1 cellular context compared by ENCODE assay signal in the genomic region with DNA sequence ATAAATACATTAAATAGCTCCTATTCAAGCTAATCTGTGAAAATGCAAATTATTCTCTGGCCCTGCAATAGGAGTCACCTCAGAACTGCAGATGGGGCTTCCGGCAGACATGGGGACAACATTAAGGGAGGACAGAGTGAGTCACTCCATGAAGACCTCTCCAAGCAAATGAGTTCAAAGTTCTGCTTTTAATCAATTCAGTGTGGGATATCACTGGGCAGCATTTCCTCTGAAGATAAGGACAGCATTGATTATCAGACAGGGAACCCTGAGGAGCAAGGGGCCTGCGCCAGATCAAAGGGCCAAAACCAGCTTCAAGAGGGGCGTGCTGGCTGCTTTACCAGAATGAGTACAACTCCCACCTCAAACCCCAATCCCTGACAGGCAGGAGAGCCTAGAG.
TF ChIP-seq lines count a peak whose summit lies in the region.

No MANE protein-coding gene starts in this region.

TF ChIP-seq in HepG2, 621 proteins besides CTCF, POLR2A, EP300 and RAD21 (continued from another document and continues in another):
- TF ChIP-seq, protein P1, sequence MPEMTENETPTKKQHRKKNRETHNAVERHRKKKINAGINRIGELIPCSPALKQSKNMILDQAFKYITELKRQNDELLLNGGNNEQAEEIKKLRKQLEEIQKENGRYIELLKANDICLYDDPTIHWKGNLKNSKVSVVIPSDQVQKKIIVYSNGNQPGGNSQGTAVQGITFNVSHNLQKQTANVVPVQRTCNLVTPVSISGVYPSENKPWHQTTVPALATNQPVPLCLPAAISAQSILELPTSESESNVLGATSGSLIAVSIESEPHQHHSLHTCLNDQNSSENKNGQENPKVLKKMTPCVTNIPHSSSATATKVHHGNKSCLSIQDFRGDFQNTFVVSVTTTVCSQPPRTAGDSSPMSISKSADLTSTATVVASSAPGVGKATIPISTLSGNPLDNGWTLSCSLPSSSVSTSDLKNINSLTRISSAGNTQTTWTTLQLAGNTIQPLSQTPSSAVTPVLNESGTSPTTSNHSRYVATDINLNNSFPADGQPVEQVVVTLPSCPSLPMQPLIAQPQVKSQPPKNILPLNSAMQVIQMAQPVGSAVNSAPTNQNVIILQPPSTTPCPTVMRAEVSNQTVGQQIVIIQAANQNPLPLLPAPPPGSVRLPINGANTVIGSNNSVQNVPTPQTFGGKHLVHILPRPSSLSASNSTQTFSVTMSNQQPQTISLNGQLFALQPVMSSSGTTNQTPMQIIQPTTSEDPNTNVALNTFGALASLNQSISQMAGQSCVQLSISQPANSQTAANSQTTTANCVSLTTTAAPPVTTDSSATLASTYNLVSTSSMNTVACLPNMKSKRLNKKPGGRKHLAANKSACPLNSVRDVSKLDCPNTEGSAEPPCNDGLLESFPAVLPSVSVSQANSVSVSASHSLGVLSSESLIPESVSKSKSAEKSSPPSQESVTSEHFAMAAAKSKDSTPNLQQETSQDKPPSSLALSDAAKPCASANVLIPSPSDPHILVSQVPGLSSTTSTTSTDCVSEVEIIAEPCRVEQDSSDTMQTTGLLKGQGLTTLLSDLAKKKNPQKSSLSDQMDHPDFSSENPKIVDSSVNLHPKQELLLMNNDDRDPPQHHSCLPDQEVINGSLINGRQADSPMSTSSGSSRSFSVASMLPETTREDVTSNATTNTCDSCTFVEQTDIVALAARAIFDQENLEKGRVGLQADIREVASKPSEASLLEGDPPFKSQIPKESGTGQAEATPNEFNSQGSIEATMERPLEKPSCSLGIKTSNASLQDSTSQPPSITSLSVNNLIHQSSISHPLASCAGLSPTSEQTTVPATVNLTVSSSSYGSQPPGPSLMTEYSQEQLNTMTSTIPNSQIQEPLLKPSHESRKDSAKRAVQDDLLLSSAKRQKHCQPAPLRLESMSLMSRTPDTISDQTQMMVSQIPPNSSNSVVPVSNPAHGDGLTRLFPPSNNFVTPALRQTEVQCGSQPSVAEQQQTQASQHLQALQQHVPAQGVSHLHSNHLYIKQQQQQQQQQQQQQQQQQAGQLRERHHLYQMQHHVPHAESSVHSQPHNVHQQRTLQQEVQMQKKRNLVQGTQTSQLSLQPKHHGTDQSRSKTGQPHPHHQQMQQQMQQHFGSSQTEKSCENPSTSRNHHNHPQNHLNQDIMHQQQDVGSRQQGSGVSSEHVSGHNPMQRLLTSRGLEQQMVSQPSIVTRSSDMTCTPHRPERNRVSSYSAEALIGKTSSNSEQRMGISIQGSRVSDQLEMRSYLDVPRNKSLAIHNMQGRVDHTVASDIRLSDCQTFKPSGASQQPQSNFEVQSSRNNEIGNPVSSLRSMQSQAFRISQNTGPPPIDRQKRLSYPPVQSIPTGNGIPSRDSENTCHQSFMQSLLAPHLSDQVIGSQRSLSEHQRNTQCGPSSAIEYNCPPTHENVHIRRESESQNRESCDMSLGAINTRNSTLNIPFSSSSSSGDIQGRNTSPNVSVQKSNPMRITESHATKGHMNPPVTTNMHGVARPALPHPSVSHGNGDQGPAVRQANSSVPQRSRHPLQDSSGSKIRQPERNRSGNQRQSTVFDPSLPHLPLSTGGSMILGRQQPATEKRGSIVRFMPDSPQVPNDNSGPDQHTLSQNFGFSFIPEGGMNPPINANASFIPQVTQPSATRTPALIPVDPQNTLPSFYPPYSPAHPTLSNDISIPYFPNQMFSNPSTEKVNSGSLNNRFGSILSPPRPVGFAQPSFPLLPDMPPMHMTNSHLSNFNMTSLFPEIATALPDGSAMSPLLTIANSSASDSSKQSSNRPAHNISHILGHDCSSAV (CRISPR knock-in tag; IDR thresholded peaks at IDR 0.05; ENCODE audit: borderline replicate concordance), result no peak
- TF ChIP-seq SMYD3 (CRISPR knock-in tag; IDR thresholded peaks at IDR 0.05) (no peak), ZNF746 (CRISPR knock-in tag; IDR thresholded peaks at IDR 0.05) (no peak), GABPB1 (CRISPR knock-in tag; IDR thresholded peaks at IDR 0.05) (peak; percentile 43; the same call in 1 of the 2 replicates), MED1 (CRISPR knock-in tag; IDR thresholded peaks at IDR 0.05) (no peak), MAFK (conservative IDR thresholded peaks at IDR 0.05 in 1 of 2, IDR thresholded peaks at IDR 0.05 in 1 of 2; ENCODE audit: low read length in 2 of 2) (no peak), CEBPB (IDR thresholded peaks at IDR 0.05; ENCODE audit: borderline replicate concordance, low read depth, low read length) (no peak), ETV5 (CRISPR knock-in tag; IDR thresholded peaks at IDR 0.05; ENCODE audit: borderline replicate concordance) (peak; percentile 39; the same call in 1 of the 2 replicates), TCF7 (IDR thresholded peaks at IDR 0.05; ENCODE audit: low read depth) (0 out of 2 replicates have a peak, but pooled peaks have one; percentile 19), ZNF317 (CRISPR knock-in tag; IDR thresholded peaks at IDR 0.05) (no peak), ZNF839 (CRISPR knock-in tag; IDR thresholded peaks at IDR 0.05; ENCODE audit: borderline replicate concordance) (no peak), ZNF224 (CRISPR knock-in tag; IDR thresholded peaks at IDR 0.05) (no peak), ZNF841 (CRISPR knock-in tag; IDR thresholded peaks at IDR 0.05; ENCODE audit: borderline replicate concordance) (no peak), ZNF33A (CRISPR knock-in tag; IDR thresholded peaks at IDR 0.05; ENCODE audit: borderline replicate concordance) (no peak), SPEN (CRISPR knock-in tag; IDR thresholded peaks at IDR 0.05; ENCODE audit: low read depth) (no peak), ZNF777 (CRISPR knock-in tag; IDR thresholded peaks at IDR 0.05) (no peak), FOSL2 (CRISPR knock-in tag; IDR thresholded peaks at IDR 0.05) (peak; percentile 82), JARID2 (CRISPR knock-in tag; IDR thresholded peaks at IDR 0.05; ENCODE audit: insufficient replicate concordance) (no peak), STAG1 (CRISPR knock-in tag; IDR thresholded peaks at IDR 0.05) (no peak), SIX4 (CRISPR knock-in tag; IDR thresholded peaks at IDR 0.05) (no peak), SRSF4 (IDR thresholded peaks at IDR 0.05; ENCODE audit: low read depth, low read length, poor library complexity, severe bottlenecking) (no peak), CBX5 (CRISPR knock-in tag; IDR thresholded peaks at IDR 0.05; ENCODE audit: borderline replicate concordance) (no peak), TEAD3 (CRISPR knock-in tag; optimal IDR thresholded peaks at IDR 0.05; ENCODE audit: borderline replicate concordance) (no peak), TARDBP (CRISPR knock-in tag; IDR thresholded peaks at IDR 0.05) (no peak), DNMT1 (CRISPR knock-in tag; IDR thresholded peaks at IDR 0.05) (no peak), SP1 (IDR thresholded peaks at IDR 0.05) (no peak), SP1 (CRISPR knock-in tag; IDR thresholded peaks at IDR 0.05) (no peak), FOXA3 (CRISPR knock-in tag; IDR thresholded peaks at IDR 0.05) (peak; percentile 24; the same call in 1 of the 2 replicates)
- TF ChIP-seq, protein P2, sequence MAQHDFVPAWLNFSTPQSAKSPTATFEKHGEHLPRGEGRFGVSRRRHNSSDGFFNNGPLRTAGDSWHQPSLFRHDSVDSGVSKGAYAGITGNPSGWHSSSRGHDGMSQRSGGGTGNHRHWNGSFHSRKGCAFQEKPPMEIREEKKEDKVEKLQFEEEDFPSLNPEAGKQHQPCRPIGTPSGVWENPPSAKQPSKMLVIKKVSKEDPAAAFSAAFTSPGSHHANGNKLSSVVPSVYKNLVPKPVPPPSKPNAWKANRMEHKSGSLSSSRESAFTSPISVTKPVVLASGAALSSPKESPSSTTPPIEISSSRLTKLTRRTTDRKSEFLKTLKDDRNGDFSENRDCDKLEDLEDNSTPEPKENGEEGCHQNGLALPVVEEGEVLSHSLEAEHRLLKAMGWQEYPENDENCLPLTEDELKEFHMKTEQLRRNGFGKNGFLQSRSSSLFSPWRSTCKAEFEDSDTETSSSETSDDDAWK (CRISPR knock-in tag; IDR thresholded peaks at IDR 0.05), result no peak
- TF ChIP-seq, protein P3, sequence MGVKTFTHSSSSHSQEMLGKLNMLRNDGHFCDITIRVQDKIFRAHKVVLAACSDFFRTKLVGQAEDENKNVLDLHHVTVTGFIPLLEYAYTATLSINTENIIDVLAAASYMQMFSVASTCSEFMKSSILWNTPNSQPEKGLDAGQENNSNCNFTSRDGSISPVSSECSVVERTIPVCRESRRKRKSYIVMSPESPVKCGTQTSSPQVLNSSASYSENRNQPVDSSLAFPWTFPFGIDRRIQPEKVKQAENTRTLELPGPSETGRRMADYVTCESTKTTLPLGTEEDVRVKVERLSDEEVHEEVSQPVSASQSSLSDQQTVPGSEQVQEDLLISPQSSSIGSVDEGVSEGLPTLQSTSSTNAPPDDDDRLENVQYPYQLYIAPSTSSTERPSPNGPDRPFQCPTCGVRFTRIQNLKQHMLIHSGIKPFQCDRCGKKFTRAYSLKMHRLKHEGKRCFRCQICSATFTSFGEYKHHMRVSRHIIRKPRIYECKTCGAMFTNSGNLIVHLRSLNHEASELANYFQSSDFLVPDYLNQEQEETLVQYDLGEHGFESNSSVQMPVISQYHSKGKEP (CRISPR knock-in tag; IDR thresholded peaks at IDR 0.05), result no peak
- TF ChIP-seq, protein P4, sequence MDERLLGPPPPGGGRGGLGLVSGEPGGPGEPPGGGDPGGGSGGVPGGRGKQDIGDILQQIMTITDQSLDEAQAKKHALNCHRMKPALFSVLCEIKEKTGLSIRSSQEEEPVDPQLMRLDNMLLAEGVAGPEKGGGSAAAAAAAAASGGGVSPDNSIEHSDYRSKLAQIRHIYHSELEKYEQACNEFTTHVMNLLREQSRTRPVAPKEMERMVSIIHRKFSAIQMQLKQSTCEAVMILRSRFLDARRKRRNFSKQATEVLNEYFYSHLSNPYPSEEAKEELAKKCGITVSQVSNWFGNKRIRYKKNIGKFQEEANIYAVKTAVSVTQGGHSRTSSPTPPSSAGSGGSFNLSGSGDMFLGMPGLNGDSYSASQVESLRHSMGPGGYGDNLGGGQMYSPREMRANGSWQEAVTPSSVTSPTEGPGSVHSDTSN (CRISPR knock-in tag; IDR thresholded peaks at IDR 0.05), result no peak
- TF ChIP-seq, protein P5, sequence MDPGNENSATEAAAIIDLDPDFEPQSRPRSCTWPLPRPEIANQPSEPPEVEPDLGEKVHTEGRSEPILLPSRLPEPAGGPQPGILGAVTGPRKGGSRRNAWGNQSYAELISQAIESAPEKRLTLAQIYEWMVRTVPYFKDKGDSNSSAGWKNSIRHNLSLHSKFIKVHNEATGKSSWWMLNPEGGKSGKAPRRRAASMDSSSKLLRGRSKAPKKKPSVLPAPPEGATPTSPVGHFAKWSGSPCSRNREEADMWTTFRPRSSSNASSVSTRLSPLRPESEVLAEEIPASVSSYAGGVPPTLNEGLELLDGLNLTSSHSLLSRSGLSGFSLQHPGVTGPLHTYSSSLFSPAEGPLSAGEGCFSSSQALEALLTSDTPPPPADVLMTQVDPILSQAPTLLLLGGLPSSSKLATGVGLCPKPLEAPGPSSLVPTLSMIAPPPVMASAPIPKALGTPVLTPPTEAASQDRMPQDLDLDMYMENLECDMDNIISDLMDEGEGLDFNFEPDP (CRISPR knock-in tag; conservative IDR thresholded peaks at IDR 0.05), result no peak
- TF ChIP-seq, protein P6, sequence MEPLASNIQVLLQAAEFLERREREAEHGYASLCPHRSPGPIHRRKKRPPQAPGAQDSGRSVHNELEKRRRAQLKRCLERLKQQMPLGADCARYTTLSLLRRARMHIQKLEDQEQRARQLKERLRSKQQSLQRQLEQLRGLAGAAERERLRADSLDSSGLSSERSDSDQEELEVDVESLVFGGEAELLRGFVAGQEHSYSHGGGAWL (CRISPR knock-in tag; IDR thresholded peaks at IDR 0.05), result no peak
- TF ChIP-seq, protein P7, sequence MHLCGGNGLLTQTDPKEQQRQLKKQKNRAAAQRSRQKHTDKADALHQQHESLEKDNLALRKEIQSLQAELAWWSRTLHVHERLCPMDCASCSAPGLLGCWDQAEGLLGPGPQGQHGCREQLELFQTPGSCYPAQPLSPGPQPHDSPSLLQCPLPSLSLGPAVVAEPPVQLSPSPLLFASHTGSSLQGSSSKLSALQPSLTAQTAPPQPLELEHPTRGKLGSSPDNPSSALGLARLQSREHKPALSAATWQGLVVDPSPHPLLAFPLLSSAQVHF (CRISPR knock-in tag; IDR thresholded peaks at IDR 0.05), result no peak
- TF ChIP-seq, protein P8, sequence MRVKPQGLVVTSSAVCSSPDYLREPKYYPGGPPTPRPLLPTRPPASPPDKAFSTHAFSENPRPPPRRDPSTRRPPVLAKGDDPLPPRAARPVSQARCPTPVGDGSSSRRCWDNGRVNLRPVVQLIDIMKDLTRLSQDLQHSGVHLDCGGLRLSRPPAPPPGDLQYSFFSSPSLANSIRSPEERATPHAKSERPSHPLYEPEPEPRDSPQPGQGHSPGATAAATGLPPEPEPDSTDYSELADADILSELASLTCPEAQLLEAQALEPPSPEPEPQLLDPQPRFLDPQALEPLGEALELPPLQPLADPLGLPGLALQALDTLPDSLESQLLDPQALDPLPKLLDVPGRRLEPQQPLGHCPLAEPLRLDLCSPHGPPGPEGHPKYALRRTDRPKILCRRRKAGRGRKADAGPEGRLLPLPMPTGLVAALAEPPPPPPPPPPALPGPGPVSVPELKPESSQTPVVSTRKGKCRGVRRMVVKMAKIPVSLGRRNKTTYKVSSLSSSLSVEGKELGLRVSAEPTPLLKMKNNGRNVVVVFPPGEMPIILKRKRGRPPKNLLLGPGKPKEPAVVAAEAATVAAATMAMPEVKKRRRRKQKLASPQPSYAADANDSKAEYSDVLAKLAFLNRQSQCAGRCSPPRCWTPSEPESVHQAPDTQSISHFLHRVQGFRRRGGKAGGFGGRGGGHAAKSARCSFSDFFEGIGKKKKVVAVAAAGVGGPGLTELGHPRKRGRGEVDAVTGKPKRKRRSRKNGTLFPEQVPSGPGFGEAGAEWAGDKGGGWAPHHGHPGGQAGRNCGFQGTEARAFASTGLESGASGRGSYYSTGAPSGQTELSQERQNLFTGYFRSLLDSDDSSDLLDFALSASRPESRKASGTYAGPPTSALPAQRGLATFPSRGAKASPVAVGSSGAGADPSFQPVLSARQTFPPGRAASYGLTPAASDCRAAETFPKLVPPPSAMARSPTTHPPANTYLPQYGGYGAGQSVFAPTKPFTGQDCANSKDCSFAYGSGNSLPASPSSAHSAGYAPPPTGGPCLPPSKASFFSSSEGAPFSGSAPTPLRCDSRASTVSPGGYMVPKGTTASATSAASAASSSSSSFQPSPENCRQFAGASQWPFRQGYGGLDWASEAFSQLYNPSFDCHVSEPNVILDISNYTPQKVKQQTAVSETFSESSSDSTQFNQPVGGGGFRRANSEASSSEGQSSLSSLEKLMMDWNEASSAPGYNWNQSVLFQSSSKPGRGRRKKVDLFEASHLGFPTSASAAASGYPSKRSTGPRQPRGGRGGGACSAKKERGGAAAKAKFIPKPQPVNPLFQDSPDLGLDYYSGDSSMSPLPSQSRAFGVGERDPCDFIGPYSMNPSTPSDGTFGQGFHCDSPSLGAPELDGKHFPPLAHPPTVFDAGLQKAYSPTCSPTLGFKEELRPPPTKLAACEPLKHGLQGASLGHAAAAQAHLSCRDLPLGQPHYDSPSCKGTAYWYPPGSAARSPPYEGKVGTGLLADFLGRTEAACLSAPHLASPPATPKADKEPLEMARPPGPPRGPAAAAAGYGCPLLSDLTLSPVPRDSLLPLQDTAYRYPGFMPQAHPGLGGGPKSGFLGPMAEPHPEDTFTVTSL (CRISPR knock-in tag; IDR thresholded peaks at IDR 0.05; ENCODE audit: borderline replicate concordance), result peak; percentile 16; the same call in 1 of the 2 replicates
- TF ChIP-seq, protein P9, sequence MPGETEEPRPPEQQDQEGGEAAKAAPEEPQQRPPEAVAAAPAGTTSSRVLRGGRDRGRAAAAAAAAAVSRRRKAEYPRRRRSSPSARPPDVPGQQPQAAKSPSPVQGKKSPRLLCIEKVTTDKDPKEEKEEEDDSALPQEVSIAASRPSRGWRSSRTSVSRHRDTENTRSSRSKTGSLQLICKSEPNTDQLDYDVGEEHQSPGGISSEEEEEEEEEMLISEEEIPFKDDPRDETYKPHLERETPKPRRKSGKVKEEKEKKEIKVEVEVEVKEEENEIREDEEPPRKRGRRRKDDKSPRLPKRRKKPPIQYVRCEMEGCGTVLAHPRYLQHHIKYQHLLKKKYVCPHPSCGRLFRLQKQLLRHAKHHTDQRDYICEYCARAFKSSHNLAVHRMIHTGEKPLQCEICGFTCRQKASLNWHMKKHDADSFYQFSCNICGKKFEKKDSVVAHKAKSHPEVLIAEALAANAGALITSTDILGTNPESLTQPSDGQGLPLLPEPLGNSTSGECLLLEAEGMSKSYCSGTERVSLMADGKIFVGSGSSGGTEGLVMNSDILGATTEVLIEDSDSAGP (CRISPR knock-in tag; IDR thresholded peaks at IDR 0.05; ENCODE audit: borderline replicate concordance), result no peak
